In the genomic region with DNA sequence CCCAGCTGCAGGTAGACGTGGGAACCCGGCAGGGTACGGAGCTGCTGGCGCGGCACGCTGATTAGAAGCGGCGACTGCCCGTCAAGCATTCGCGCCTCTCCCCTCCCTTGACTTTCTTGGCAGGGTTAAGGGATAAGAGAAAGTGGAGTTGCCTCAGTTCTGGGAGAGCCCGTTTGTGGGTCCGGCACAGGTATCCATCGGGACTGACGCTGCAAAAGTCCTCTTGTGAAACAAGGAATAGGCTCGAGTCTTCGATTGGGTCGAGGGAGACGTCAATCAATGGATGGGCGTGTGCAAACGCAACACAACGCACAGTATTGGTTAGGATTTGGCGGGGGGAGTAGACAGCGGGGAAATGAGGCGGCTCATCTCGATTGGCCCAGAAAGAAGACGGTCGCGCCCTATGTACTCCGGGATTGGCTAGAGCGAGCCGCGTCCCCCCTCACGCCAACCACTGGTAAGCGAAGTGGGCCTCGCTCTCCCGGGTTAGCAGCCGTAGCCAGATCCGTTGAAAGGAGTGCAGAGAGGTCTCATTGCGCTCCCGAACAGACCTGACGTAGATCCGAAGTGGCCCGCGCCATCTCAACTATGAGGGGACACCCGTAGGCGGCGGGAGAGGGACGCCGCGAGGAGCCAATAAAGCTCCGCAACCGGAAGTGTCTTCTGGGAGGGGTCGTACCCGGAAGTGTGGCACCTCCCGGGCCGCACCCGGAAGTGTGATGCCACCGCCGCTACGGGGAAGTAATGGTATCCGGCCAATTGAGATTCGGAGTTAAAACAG, we compare ENCODE assay signal across 8 cellular contexts. TPM values are rescaled to one million over a fixed set of nuclear protein-coding genes. Genes with fewer than 3 reads are reported as not detected.
DNase-seq lines count a peak whose midpoint lies in the region; ATAC-seq and TF ChIP-seq lines count a peak whose summit lies in the region.

A gene (plus strand): TSS at position 713 of the 781 bp plus-strand sequence. CDS start 296 bp downstream, outside the sequence.

- H3K27me3 ChIP-seq in adipocyte (replicated peaks; ENCODE audit: control insufficient read depth, insufficient read depth, low read length) (no peaks in the 10 kb centered on the region), cardiac muscle cell (no peaks in the 10 kb centered on the region), parathyroid adenoma (ENCODE audit: control insufficient read depth, insufficient read depth, low read length) (no peaks in the 10 kb centered on the region), tibial nerve (peaks cover 0 to 3% of the 10 kb centered on the region in 2 donors)

- H3K4me1 ChIP-seq in adipocyte (ENCODE audit: control insufficient read depth, insufficient read depth, low read length) (peaks cover 13% of the 10 kb centered on the region), cardiac muscle cell (ENCODE audit: low read depth) (peaks cover 2% of the 10 kb centered on the region), parathyroid adenoma (peaks cover 5% of the 10 kb centered on the region), tibial nerve (peaks cover 0 to 33% (median 15%) of the 10 kb centered on the region in 4 donors)

- TF ChIP-seq CTCF in GM12875 (IDR thresholded peaks at IDR 0.05; ENCODE audit: borderline replicate concordance, insufficient read depth, low read depth, low read length), result no peak
- TF ChIP-seq CTCF in cardiac muscle cell (IDR thresholded peaks at IDR 0.05; ENCODE audit: low read depth, low read length), result no peak
- TF ChIP-seq CTCF in parathyroid adenoma (IDR thresholded peaks at IDR 0.05), result peak; percentile 9
- TF ChIP-seq CTCF in tibial nerve (IDR thresholded peaks at IDR 0.05), result peak in 2 of 5 experiments; percentile 45 to 66

- peak; percentile 58 to 85 for TF ChIP-seq POLR2A in tibial nerve (IDR thresholded peaks at IDR 0.05)

- H3K9me3 ChIP-seq in adipocyte (ENCODE audit: control insufficient read depth, low read length) (no peaks in the 10 kb centered on the region), cardiac muscle cell (ENCODE audit: low read depth) (no peaks in the 10 kb centered on the region), parathyroid adenoma (ENCODE audit: control insufficient read depth, low read length) (no peaks in the 10 kb centered on the region), tibial nerve (no peaks in the 10 kb centered on the region)

- H3K36me3 ChIP-seq in adipocyte (ENCODE audit: control insufficient read depth, insufficient read depth, low read length, severe bottlenecking), result peaks cover 17% of the 10 kb centered on the region
- peaks cover 2% of the 10 kb centered on the region for H3K36me3 ChIP-seq in cardiac muscle cell
- no peaks in the 10 kb centered on the region for H3K36me3 ChIP-seq in parathyroid adenoma (ENCODE audit: control insufficient read depth, insufficient read depth, low read length)
- peaks cover 0 to 29% (median 0%) of the 10 kb centered on the region in 3 donors for H3K36me3 ChIP-seq in tibial nerve

- no peaks in the 10 kb centered on the region for H3K79me2 ChIP-seq in parathyroid adenoma

- TF ChIP-seq EP300 in tibial nerve (IDR thresholded peaks at IDR 0.05), result peak; percentile 30 to 91

- peak within 1 kb of the TSS; percentile 97 for H2AFZ ChIP-seq in parathyroid adenoma

- H3K4me3 ChIP-seq in GM12875 (ENCODE audit: low read depth, low read length), result peak within 1 kb of the TSS; percentile 81
- peak within 1 kb of the TSS; percentile 95 for H3K4me3 ChIP-seq in adipocyte (ENCODE audit: low read length)
- peak within 1 kb of the TSS; percentile 67 for H3K4me3 ChIP-seq in cardiac muscle cell
- peak within 1 kb of the TSS; percentile 93 for H3K4me3 ChIP-seq in parathyroid adenoma (ENCODE audit: low read depth, low read length)
- H3K4me3 ChIP-seq in tibial nerve, result peak within 1 kb of the TSS; percentile 65 to 96 (median 92)

- peak within 1 kb of the TSS; percentile 92 for H3K9ac ChIP-seq in adipocyte (ENCODE audit: low read length)
- H3K9ac ChIP-seq in parathyroid adenoma, result peak within 1 kb of the TSS; percentile 40

- peak; percentile 97 for ATAC-seq in HG02798 (IDR thresholded peaks at IDR 0.05; ENCODE audit: poor library complexity, unreplicated experiment)

- DNase-seq in NCI-H1436 (lab: John Stamatoyannopoulos, UW) (peak; percentile 98), T follicular helper cell (ENCODE audit: low read depth) (peak; percentile 93), adipocyte (ENCODE audit: low read depth) (peak; percentile 99), cardiac muscle cell (ENCODE audit: low read depth in 1 of 2, low spot score in 1 of 2) (peak; percentile 99), tibial nerve (ENCODE audit: low spot score in 2 of 2) (peak; percentile 96)

- H3K27ac ChIP-seq in cardiac muscle cell, result peak within 1 kb of the TSS; percentile 92
- H3K27ac ChIP-seq in parathyroid adenoma, result peak within 1 kb of the TSS; percentile 92
- peak within 1 kb of the TSS; percentile 93 to 99 (median 94) for H3K27ac ChIP-seq in tibial nerve

- peak within 1 kb of the TSS; percentile 83 for H3K4me2 ChIP-seq in parathyroid adenoma (ENCODE audit: low read length)

- 1% methylated on average over 56 to 63 of the region's 63 CpGs for WGBS in tibial nerve, 2 donors

RNA-seq across cellular contexts. Expression of the gene that starts here (rescaled TPM):
- 14.6 and 22.8 TPM in 2 replicates for total RNA-seq in cardiac muscle cell
- polyA plus RNA-seq in cardiac muscle cell, result 21.0 and 32.2 TPM in 2 replicates
- 10 to 100 TPM; 30.6 to 38.4 (median 34.0) TPM for total RNA-seq in tibial nerve

Comparison
In these comparisons a context has a peak if more than half of its experiments do, and no peak if none do; other contexts are left out.
1. Peak in every context shown above with its lines: DNase-seq, ATAC-seq, H3K4me3 ChIP-seq and H3K27ac ChIP-seq.